25 cellular contexts compared by ENCODE assay signal in genomic region chr20:21453676-21454075, GRCh38. TPM values are rescaled to one million over a fixed set of nuclear protein-coding genes. Genes with fewer than 3 reads are reported as not detected.
DNase-seq lines count a peak whose midpoint lies in the region; ATAC-seq and TF ChIP-seq lines count a peak whose summit lies in the region.
"Had no signal": no experiment of that assay in that cellular context is flagged by ENCODE, and none has a peak within 500 bp of the region (broad histone marks: within the 10 kb centered on the region; RNA-seq: fewer than 3 reads in every experiment).

No MANE protein-coding gene starts in this region.

- H3K36me3 ChIP-seq in GM23338 (ENCODE audit: insufficient read depth) = no peaks in the 10 kb centered on the region
- H3K36me3 ChIP-seq: BLaER1 had no signal

- ATAC-seq in GM23338 (no peak), foreskin keratinocyte (peak; percentile 16), HG03520 (IDR thresholded peaks at IDR 0.05; ENCODE audit: unreplicated experiment) (no peak), GM19455 (IDR thresholded peaks at IDR 0.05; ENCODE audit: unreplicated experiment) (no peak)

- no peak for DNase-seq in GM23338 (ENCODE audit: low spot score)
- peak; percentile 40 for DNase-seq in RPMI7951 (ENCODE audit: low read depth)
- DNase-seq in foreskin keratinocyte = peak in 1 of 2 donors; percentile 36
- DNase-seq in CD1c-positive myeloid dendritic cell (ENCODE audit: extremely low spot score) = no peak
- DNase-seq in A172 (ENCODE audit: low spot score) = no peak
- DNase-seq: ACHN; Calu3; CD4-positive, alpha-beta memory T cell; DMS153; GDM1; GOT3; HCEC 1CT; NCI-H1694 treated with DMSO at 0.1 percent for 48 hours; NCI-H2081 treated with DMSO at 0.1 percent for 48 hours; NCI-H2171 treated with DMSO at 0.1 percent for 48 hours; NCI-H446; NCI-H526; OCI-M1; SHP77 treated with DMSO at 0.1 percent for 48 hours; SW 1271 had no signal

- H3K36me3 Mint-ChIP-seq in GM23338 (ENCODE audit: low read depth) = no peaks in the 10 kb centered on the region
- H3K36me3 Mint-ChIP-seq: CD4-positive, alpha-beta memory T cell; IgD-negative memory B cell had no signal

- H3K27ac ChIP-seq in GM23338 (ENCODE audit: low read depth) = no peak overlapping the region
- H3K27ac ChIP-seq in foreskin keratinocyte = no peak overlapping the region
- H3K27ac ChIP-seq: BLaER1, SK-N-MC had no signal

- no peaks in the 10 kb centered on the region for H3K4me1 Mint-ChIP-seq in GM23338
- H3K4me1 Mint-ChIP-seq: CD4-positive, alpha-beta memory T cell had no signal

- H3K27me3 Mint-ChIP-seq in GM23338 (ENCODE audit: insufficient read depth, low read depth, poor library complexity) = peaks cover 2% of the 10 kb centered on the region

- no peaks in the 10 kb centered on the region for H3K9me2 ChIP-seq in GM23338 (ENCODE audit: insufficient read depth)

- TF ChIP-seq CTCF in GM23338 (conservative IDR thresholded peaks at IDR 0.05; ENCODE audit: low read depth in 2 of 2) (no peak), foreskin keratinocyte (conservative IDR thresholded peaks at IDR 0.05) (no peak)

- H3K4me2 ChIP-seq in GM23338 = no peak overlapping the region
- H3K4me2 ChIP-seq: BLaER1 had no signal

- H3F3A ChIP-seq in GM23338 (replicated peaks; ENCODE audit: low read depth) = no peaks in the 10 kb centered on the region

- H3K79me2 ChIP-seq in GM23338 (replicated peaks; ENCODE audit: insufficient read depth) = no peaks in the 10 kb centered on the region

- H3K4me3 Mint-ChIP-seq in GM23338 = no peak overlapping the region
- H3K4me3 Mint-ChIP-seq: CD4-positive, alpha-beta memory T cell; IgD-negative memory B cell had no signal

- no peaks in the 10 kb centered on the region for H3K4me1 ChIP-seq in GM23338 (ENCODE audit: insufficient read depth)
- no peaks in the 10 kb centered on the region for H3K4me1 ChIP-seq in foreskin keratinocyte
- H3K4me1 ChIP-seq: BLaER1 had no signal

- H2AFZ ChIP-seq in GM23338 = peak overlapping the region; percentile 57; the same call in 1 of the 2 replicates

- no peaks in the 10 kb centered on the region for H4K20me1 ChIP-seq in GM23338 (replicated peaks; ENCODE audit: insufficient read depth)
- H4K20me1 ChIP-seq: BLaER1 had no signal

- H3K27me3 ChIP-seq in GM23338 (ENCODE audit: insufficient read depth) (no peaks in the 10 kb centered on the region), foreskin keratinocyte (peaks cover 3% of the 10 kb centered on the region)
- H3K27me3 ChIP-seq: BLaER1 had no signal

- no peak overlapping the region for H3K27ac Mint-ChIP-seq in GM23338
- H3K27ac Mint-ChIP-seq: IgD-negative memory B cell had no signal

- H3K4me3 ChIP-seq in GM23338 = no peak overlapping the region
- H3K4me3 ChIP-seq: BLaER1, SK-N-MC had no signal

- no peaks in the 10 kb centered on the region for H3K9me3 Mint-ChIP-seq in GM23338

TF ChIP-seq in GM23338, 12 proteins besides CTCF, POLR2A, EP300 and RAD21:
- TF ChIP-seq REST (IDR thresholded peaks at IDR 0.05; ENCODE audit: unreplicated experiment) = no peak

RNA-seq across cellular contexts. Expression of gene NKX2-4, which starts 56.4 kb away (rescaled TPM):
- 0.35 and 2.1 TPM in 2 replicates for total RNA-seq in GM23338 (2014; rRNA removed; shearing (Covaris generic))
- 0.31 and 0.61 TPM in 2 replicates for polyA plus RNA-seq in GM23338 (2016; fragmentation: Nextera tagmentation; extraction: Ambion mirVana)
- not detected in 2 replicates for total RNA-seq in RPMI7951 (2014; rRNA removed; shearing (Covaris generic))
- total RNA-seq in foreskin keratinocyte = not detected in 2 replicates
- polyA plus RNA-seq in foreskin keratinocyte = not detected in 2 replicates
- total RNA-seq in A172 (2014; rRNA removed; shearing (Covaris generic)) = not detected in 2 replicates
- total RNA-seq: Calu3; CD4-positive, alpha-beta memory T cell had no signal
- polyA plus RNA-seq: CD4-positive, alpha-beta memory T cell; IgD-negative memory B cell had no signal
